ENCODE assay signal across 9 cellular contexts in genomic region chr11:57322881-57323467, GRCh38. TPM values are rescaled to one million over a fixed set of nuclear protein-coding genes. Genes with fewer than 3 reads are reported as not detected.
A peak's percentile ranks its signal among the peaks of the same experiment; 100 is the strongest.
DNase-seq lines count a peak whose midpoint lies in the region; ATAC-seq, FAIRE-seq and TF ChIP-seq lines count a peak whose summit lies in the region.
"Had no signal": no experiment of that assay in that cellular context is flagged by ENCODE, and none has a peak within 500 bp of the region (broad histone marks: within the 10 kb centered on the region; RNA-seq: fewer than 3 reads in every experiment).

No MANE protein-coding gene starts in this region.

- H3K27ac Mint-ChIP-seq in HFFc6, result peak overlapping the region; percentile 97
- no peak overlapping the region for H3K27ac Mint-ChIP-seq in activated T-helper 1 cell treated with anti-CD3 and anti-CD28 coated beads, Interleukin-12 subunit alpha, Interleukin-12 subunit beta, Interleukin-2, Interleukin-4 antibody, amounts not matched to agents 30 ng/mL and 10 ng/mL and 1 ng/mL, durations not matched to agents 14 hours and 24 hours and 36 hours

- H3K36me3 ChIP-seq in iPS-15b (ENCODE audit: control insufficient read depth, insufficient read depth, low read length) (peaks cover 33% of the 10 kb centered on the region), spleen (peaks cover 0 to 44% (median 16%) of the 10 kb centered on the region in 6 donors)

- no peak for FAIRE-seq in frontal cortex (lab: Jason Lieb, UNC)

- no peaks in the 10 kb centered on the region for H3K9me3 Mint-ChIP-seq in HFFc6
- no peaks in the 10 kb centered on the region for H3K9me3 Mint-ChIP-seq in activated T-helper 1 cell treated with anti-CD3 and anti-CD28 coated beads, Interleukin-12 subunit alpha, Interleukin-12 subunit beta, Interleukin-2, Interleukin-4 antibody, amounts not matched to agents 30 ng/mL and 10 ng/mL and 1 ng/mL, durations not matched to agents 14 hours and 24 hours and 36 hours

- H3K4me1 Mint-ChIP-seq in HFFc6 (ENCODE audit: low read depth), result peaks cover 72% of the 10 kb centered on the region
- peaks cover 50% of the 10 kb centered on the region for H3K4me1 Mint-ChIP-seq in activated T-helper 1 cell treated with anti-CD3 and anti-CD28 coated beads, Interleukin-12 subunit alpha, Interleukin-12 subunit beta, Interleukin-2, Interleukin-4 antibody, amounts not matched to agents 30 ng/mL and 10 ng/mL and 1 ng/mL, durations not matched to agents 14 hours and 24 hours and 36 hours (ENCODE audit: low read depth)

- peak overlapping the region; percentile 87 for H3K4me3 ChIP-seq in iPS-15b (ENCODE audit: low read depth, low read length)
- peak overlapping the region in 5 of 8 donors; percentile 60 to 90 (median 75) for H3K4me3 ChIP-seq in spleen

- H3K27me3 ChIP-seq in iPS-15b (ENCODE audit: control insufficient read depth, insufficient read depth, low read length) (no peaks in the 10 kb centered on the region), spleen (replicated peaks in 1 of 7) (no peaks in the 10 kb centered on the region)

- H3K27ac ChIP-seq in spleen, result peak overlapping the region; percentile 40 to 96 (median 92)

- intact Hi-C loops in activated T-helper 1 cell treated with anti-CD3 and anti-CD28 coated beads, Interleukin-12 subunit alpha, Interleukin-12 subunit beta, Interleukin-2, Interleukin-4 antibody, amounts not matched to agents 30 ng/mL and 10 ng/mL and 1 ng/mL, durations not matched to agents 14 hours and 24 hours and 36 hours (cut with micrococcal nuclease), result loop anchor here (5.0 kb wide), 1 partner anchor 334 kb away; the partner anchor contains the start of gene CLP1
- intact Hi-C loops in spleen (cut with DNase I; ENCODE audit: low total_unique reads) (no loop called here), posterior cingulate gyrus (cut with DNase I) (no loop called here)

- H3K9me3 ChIP-seq in iPS-15b (ENCODE audit: control insufficient read depth, insufficient read depth, low read length) (no peaks in the 10 kb centered on the region), spleen (no peaks in the 10 kb centered on the region)

- TF ChIP-seq POLR2A in spleen (IDR thresholded peaks at IDR 0.05), result no peak

- no peak overlapping the region for H3K9ac ChIP-seq in iPS-15b (ENCODE audit: low read depth, low read length)

- WGBS in spleen, 5 donors, result 92 to 100% (median 97%) methylated on average over 1 of the region's 1 CpG

- TF ChIP-seq CTCF in HFFc6 (IDR thresholded peaks at IDR 0.05) (no peak), spleen (IDR thresholded peaks at IDR 0.05 in 8 of 11, conservative IDR thresholded peaks at IDR 0.05 in 3 of 11) (no peak)

- peaks cover 36% of the 10 kb centered on the region for H3K36me3 Mint-ChIP-seq in HFFc6 (ENCODE audit: low read depth)
- H3K36me3 Mint-ChIP-seq in activated T-helper 1 cell treated with anti-CD3 and anti-CD28 coated beads, Interleukin-12 subunit alpha, Interleukin-12 subunit beta, Interleukin-2, Interleukin-4 antibody, amounts not matched to agents 30 ng/mL and 10 ng/mL and 1 ng/mL, durations not matched to agents 14 hours and 24 hours and 36 hours (ENCODE audit: low read depth), result peaks cover 33% of the 10 kb centered on the region

- peak overlapping the region; percentile 93 for H3K4me3 Mint-ChIP-seq in HFFc6
- H3K4me3 Mint-ChIP-seq in activated T-helper 1 cell treated with anti-CD3 and anti-CD28 coated beads, Interleukin-12 subunit alpha, Interleukin-12 subunit beta, Interleukin-2, Interleukin-4 antibody, amounts not matched to agents 30 ng/mL and 10 ng/mL and 1 ng/mL, durations not matched to agents 14 hours and 24 hours and 36 hours, result peak overlapping the region; percentile 85

- no peak for ATAC-seq in HG03565 (IDR thresholded peaks at IDR 0.05; ENCODE audit: unreplicated experiment)

- DNase-seq in HFFc6, result no peak
- DNase-seq in activated T-helper 1 cell treated with anti-CD3 and anti-CD28 coated beads, Interleukin-12 subunit alpha, Interleukin-12 subunit beta, Interleukin-2, Interleukin-4 antibody, amounts not matched to agents 30 ng/mL and 10 ng/mL and 1 ng/mL, durations not matched to agents 14 hours and 24 hours and 36 hours (ENCODE audit: low spot score), result no peak
- DNase-seq in spleen, result no peak
- no peak for DNase-seq in frontal cortex (ENCODE audit: low spot score in 2 of 2)
- no peak for DNase-seq in foreskin melanocyte
- no peak for DNase-seq in posterior cingulate gyrus

- H3K4me1 ChIP-seq in iPS-15b (ENCODE audit: control insufficient read depth, insufficient read depth, low read length) (peaks cover 13% of the 10 kb centered on the region), spleen (peaks cover 12 to 82% (median 48%) of the 10 kb centered on the region in 6 donors)

- peaks cover 5% of the 10 kb centered on the region; the same call in 1 of the 2 replicates for H3K27me3 Mint-ChIP-seq in HFFc6 (ENCODE audit: insufficient read depth)
- no peaks in the 10 kb centered on the region for H3K27me3 Mint-ChIP-seq in activated T-helper 1 cell treated with anti-CD3 and anti-CD28 coated beads, Interleukin-12 subunit alpha, Interleukin-12 subunit beta, Interleukin-2, Interleukin-4 antibody, amounts not matched to agents 30 ng/mL and 10 ng/mL and 1 ng/mL, durations not matched to agents 14 hours and 24 hours and 36 hours (ENCODE audit: insufficient read depth)

RNA-seq across cellular contexts. Expression of gene TNKS1BP1, which starts 1.8 kb away (rescaled TPM):
- 100 to 1,000 TPM; 118 to 134 (median 123) TPM for total RNA-seq in HFFc6 (2021; fragmentation: NEBNext Ultra II Directional; extraction: Animal tissue kit (Norgen Biotek cat#: 25700))
- total RNA-seq in activated T-helper 1 cell treated with anti-CD3 and anti-CD28 coated beads, Interleukin-12 subunit alpha, Interleukin-12 subunit beta, Interleukin-2, Interleukin-4 antibody, amounts not matched to agents 30 ng/mL and 10 ng/mL and 1 ng/mL, durations not matched to agents 14 hours and 24 hours and 36 hours, result 22.1 and 24.3 TPM in 2 replicates
- total RNA-seq in spleen, result 100 to 1,000 TPM in 1 of 7 donors, 10 to 100 TPM in 6; 30.5 to 126 (median 48.5) TPM
- 10 to 100 TPM; 19.8 to 51.6 (median 21.7) TPM for polyA plus RNA-seq in spleen
- total RNA-seq in frontal cortex, result 20.0 TPM

RNA-seq across cellular contexts. Expression of gene SSRP1, which starts 12.7 kb away (rescaled TPM):
- 100 to 1,000 TPM in 5 of 6 experiments, 10 to 100 TPM in 1; 84.0 to 141 (median 133) TPM for total RNA-seq in HFFc6 (2021; fragmentation: NEBNext Ultra II Directional; extraction: Animal tissue kit (Norgen Biotek cat#: 25700))
- total RNA-seq in activated T-helper 1 cell treated with anti-CD3 and anti-CD28 coated beads, Interleukin-12 subunit alpha, Interleukin-12 subunit beta, Interleukin-2, Interleukin-4 antibody, amounts not matched to agents 30 ng/mL and 10 ng/mL and 1 ng/mL, durations not matched to agents 14 hours and 24 hours and 36 hours, result 235 and 239 TPM in 2 replicates
- total RNA-seq in spleen (10 to 100 TPM; 41.9 to 67.1 (median 53.1) TPM), frontal cortex (53.8 TPM)
- 10 to 100 TPM; 35.5 to 52.0 (median 42.6) TPM for polyA plus RNA-seq in spleen

RNA-seq across cellular contexts. Expression of gene P2RX3, which starts 15.2 kb away (rescaled TPM):
- total RNA-seq in HFFc6 (2021; fragmentation: NEBNext Ultra II Directional; extraction: Animal tissue kit (Norgen Biotek cat#: 25700)), result not detected
- total RNA-seq in activated T-helper 1 cell treated with anti-CD3 and anti-CD28 coated beads, Interleukin-12 subunit alpha, Interleukin-12 subunit beta, Interleukin-2, Interleukin-4 antibody, amounts not matched to agents 30 ng/mL and 10 ng/mL and 1 ng/mL, durations not matched to agents 14 hours and 24 hours and 36 hours, result not detected in 2 replicates
- not detected for total RNA-seq in spleen
- not detected for polyA plus RNA-seq in spleen
- not detected for total RNA-seq in frontal cortex
- total RNA-seq: myocyte had no signal

RNA-seq across cellular contexts. Expression of gene PRG3, which starts 58.0 kb away (rescaled TPM):
- not detected for total RNA-seq in HFFc6 (2021; fragmentation: NEBNext Ultra II Directional; extraction: Animal tissue kit (Norgen Biotek cat#: 25700))
- total RNA-seq in activated T-helper 1 cell treated with anti-CD3 and anti-CD28 coated beads, Interleukin-12 subunit alpha, Interleukin-12 subunit beta, Interleukin-2, Interleukin-4 antibody, amounts not matched to agents 30 ng/mL and 10 ng/mL and 1 ng/mL, durations not matched to agents 14 hours and 24 hours and 36 hours, result not detected in 2 replicates
- total RNA-seq in spleen (1 to 10 TPM in 5 of 7 donors, under 1 TPM in 1, not detected in 1; 0.58 to 5.1 (median 2.7) TPM), frontal cortex (not detected)
- polyA plus RNA-seq in spleen, result under 1 TPM; 0.36 to 0.83 (median 0.43) TPM
- total RNA-seq: myocyte had no signal
